In genomic region chr17:32486701-32487459, GRCh38 we compare ENCODE assay signal across 8 cellular contexts. TPM values are rescaled to one million over a fixed set of nuclear protein-coding genes. Genes with fewer than 3 reads are reported as not detected.
DNase-seq lines count a peak whose midpoint lies in the region; ATAC-seq and TF ChIP-seq lines count a peak whose summit lies in the region.

Gene CDK5R1 (plus strand): TSS chr17:32486993. CDS start chr17:32487621, 628 bp downstream.

- H3K9me3 ChIP-seq in ES-I3 (ENCODE audit: control insufficient read depth, insufficient read depth, low read length) (no peaks in the 10 kb centered on the region), MG63 (no peaks in the 10 kb centered on the region)

- H3K27me3 ChIP-seq in MG63, result no peaks in the 10 kb centered on the region

- peak; percentile 44 for ATAC-seq in GM21825 (IDR thresholded peaks at IDR 0.05; ENCODE audit: unreplicated experiment)

- in situ Hi-C loops in astrocyte of the spinal cord (cut with HindIII; ENCODE audit: low sequenced_read_pairs), result no loop called here

- DNase-seq in MG63, result peak; percentile 75
- peak; percentile 57 for DNase-seq in T-helper 22 cell (ENCODE audit: low read depth)
- DNase-seq in astrocyte of the spinal cord (ENCODE audit: low read depth, low spot score), result peak; percentile 62
- DNase-seq in skeletal muscle cell (ENCODE audit: low read depth), result no peak
- no peak for DNase-seq in GOT3 (lab: John Stamatoyannopoulos, UW)

- no peak for TF ChIP-seq CTCF in astrocyte of the spinal cord (IDR thresholded peaks at IDR 0.05; ENCODE audit: low read depth, low read length)

- H3K9ac ChIP-seq in ES-I3 (ENCODE audit: low read depth, low read length), result peak within 1 kb of the TSS; percentile 75

- H3K4me3 ChIP-seq in MG63 (peak within 1 kb of the TSS; percentile 48), astrocyte of the spinal cord (ENCODE audit: low read depth, low read length) (peak within 1 kb of the TSS; percentile 49), iPS-11a (ENCODE audit: low read depth, low read length) (peak within 1 kb of the TSS; percentile 69), skeletal muscle cell (ENCODE audit: low read depth, low read length) (peak within 1 kb of the TSS; percentile 63)

- H3K36me3 ChIP-seq in ES-I3 (ENCODE audit: insufficient read depth, low read length) (peaks cover 3% of the 10 kb centered on the region; the same call in 1 of the 2 replicates), MG63 (peaks cover 38% of the 10 kb centered on the region)

- peaks cover 20% of the 10 kb centered on the region for H3K4me1 ChIP-seq in ES-I3 (ENCODE audit: insufficient read depth, low read length)

RNA-seq across cellular contexts. Expression of gene CDK5R1, which starts in this region (rescaled TPM):
- 0.49 and 0.72 TPM in 2 replicates for total RNA-seq in MG63 (2014; rRNA removed; shearing (Covaris generic); ENCODE audit: low replicate concordance)

Comparison
In these comparisons a context has a peak if more than half of its experiments do, and no peak if none do; other contexts are left out.
1. Peak in DNase-seq and H3K4me3 ChIP-seq in MG63; RNA of the gene not detected or under 1 TPM.
2. DNase-seq: peak in T-helper 22 cell (single experiment) and astrocyte of the spinal cord (single experiment); none in skeletal muscle cell (single experiment) and GOT3 (single experiment).
3. Peak in every context shown above with its lines, with median percentiles within 50 percentile points of each other: H3K4me3 ChIP-seq.